34 cellular contexts compared by ENCODE assay signal in the genomic region with DNA sequence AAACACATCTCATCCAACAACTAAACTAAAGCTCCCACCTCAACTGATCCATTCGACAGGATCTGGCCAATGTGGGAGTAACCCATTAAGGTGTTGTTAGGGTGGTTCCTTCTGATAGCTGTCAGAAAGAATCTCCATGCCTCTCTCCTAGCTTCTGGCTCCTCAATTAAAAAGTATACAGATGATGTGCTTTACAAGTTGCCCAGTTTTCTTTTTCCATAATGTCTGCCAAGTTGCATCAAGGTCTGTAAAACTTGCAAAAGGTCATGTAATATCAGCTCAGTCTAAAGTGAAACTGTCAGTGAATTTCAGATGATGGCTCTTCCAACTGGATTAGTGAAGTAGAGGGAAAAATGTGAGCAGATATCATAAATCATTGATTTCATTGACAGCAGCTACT.
"Had no signal": no experiment of that assay in that cellular context is flagged by ENCODE, and none has a peak within 500 bp of the region (broad histone marks: within the 10 kb centered on the region; RNA-seq: fewer than 3 reads in every experiment).

No MANE protein-coding gene starts in this region.

- H3K27ac ChIP-seq: adrenal gland, body of pancreas, brain microvascular endothelial cell, breast epithelium, cardiac muscle cell, VCaP had no signal

- H3K27me3 ChIP-seq: adrenal gland, body of pancreas, brain microvascular endothelial cell, breast epithelium, cardiac muscle cell had no signal

- FAIRE-seq: astrocyte, TTC549 had no signal

- H3K4me3 ChIP-seq: adrenal gland, body of pancreas, breast epithelium, cardiac muscle cell had no signal

- H3K4me1 ChIP-seq: body of pancreas, breast epithelium had no signal

- H3K9me3 ChIP-seq: adrenal gland, body of pancreas had no signal

- ATAC-seq: activated CD8-positive, alpha-beta T cell treated with anti-CD3 and anti-CD28 coated beads for 36 hours; activated naive CD4-positive, alpha-beta T cell treated with anti-CD3 and anti-CD28 coated beads, Interleukin-2, amount 50 U/mL, for 72 hours; activated T-cell treated with anti-CD3 and anti-CD28 coated beads, Interleukin-2, amount 50 U/mL, for 4 hours; activated T-cell treated with anti-CD3 and anti-CD28 coated beads, Interleukin-2, amount 50 U/mL, for 72 hours; activated T-helper 17 cell treated with anti-CD3 and anti-CD28 coated beads, Interleukin-2, amount 50 U/mL, for 72 hours; body of pancreas had no signal

- DNase-seq: activated B cell treated with CpG ODN at 0.5 μM for 24 hours; activated CD4-positive, alpha-beta memory T cell treated with anti-CD3 and anti-CD28 coated beads for 36 hours; activated CD4-positive, alpha-beta T cell treated with anti-CD3 and anti-CD28 coated beads for 4 hours; activated CD4-positive, alpha-beta T cell treated with anti-CD3 and anti-CD28 coated beads, Interleukin-2, amount 50 U/mL, for 1 hour; activated CD4-positive, alpha-beta T cell treated with anti-CD3 and anti-CD28 coated beads, Interleukin-2, amount 50 U/mL, for 4 hours; activated CD4-positive, CD25-positive, alpha-beta regulatory T cell treated with anti-CD3 and anti-CD28 coated beads, Interleukin-2, amount 50 U/mL, for 72 hours; activated CD8-positive, alpha-beta memory T cell treated with anti-CD3 and anti-CD28 coated beads, Interleukin-2, amount 50 U/mL, for 4 hours; activated CD8-positive, alpha-beta T cell treated with anti-CD3 and anti-CD28 coated beads for 36 hours; activated effector memory CD4-positive, alpha-beta T cell treated with anti-CD3 and anti-CD28 coated beads, Interleukin-2, amount 50 U/mL, for 16 hours; activated gamma-delta T cell treated with Interleukin-2 at 50 U/mL for 16 hours; activated naive CD4-positive, alpha-beta T cell; activated naive CD4-positive, alpha-beta T cell treated with anti-CD3 and anti-CD28 coated beads for 36 hours; activated naive CD4-positive, alpha-beta T cell treated with anti-CD3 and anti-CD28 coated beads, Interleukin-2, amount 50 U/mL, for 16 hours; activated naive CD8-positive, alpha-beta T cell treated with anti-CD3 and anti-CD28 coated beads for 36 hours; activated T-cell treated with anti-CD3 and anti-CD28 coated beads for 4 hours; activated T-cell treated with anti-CD3 and anti-CD28 coated beads, Interleukin-2, amount 50 U/mL, for 1 hour; activated T-cell treated with anti-CD3 and anti-CD28 coated beads, Interleukin-2, amount 50 U/mL, for 4 hours; activated T-cell treated with anti-CD3 and anti-CD28 coated beads, Interleukin-2, amount 50 U/mL, for 72 hours; amniotic stem cell; aorta; body of pancreas; brain microvascular endothelial cell; central memory CD4-positive, alpha-beta T cell; T-helper 1 cell; T-helper 2 cell; T-helper 9 cell had no signal

- H3K36me3 ChIP-seq: adrenal gland, brain microvascular endothelial cell, breast epithelium, cardiac muscle cell had no signal
